Comparison of ENCODE assay signal across 20 cellular contexts in the genomic region with DNA sequence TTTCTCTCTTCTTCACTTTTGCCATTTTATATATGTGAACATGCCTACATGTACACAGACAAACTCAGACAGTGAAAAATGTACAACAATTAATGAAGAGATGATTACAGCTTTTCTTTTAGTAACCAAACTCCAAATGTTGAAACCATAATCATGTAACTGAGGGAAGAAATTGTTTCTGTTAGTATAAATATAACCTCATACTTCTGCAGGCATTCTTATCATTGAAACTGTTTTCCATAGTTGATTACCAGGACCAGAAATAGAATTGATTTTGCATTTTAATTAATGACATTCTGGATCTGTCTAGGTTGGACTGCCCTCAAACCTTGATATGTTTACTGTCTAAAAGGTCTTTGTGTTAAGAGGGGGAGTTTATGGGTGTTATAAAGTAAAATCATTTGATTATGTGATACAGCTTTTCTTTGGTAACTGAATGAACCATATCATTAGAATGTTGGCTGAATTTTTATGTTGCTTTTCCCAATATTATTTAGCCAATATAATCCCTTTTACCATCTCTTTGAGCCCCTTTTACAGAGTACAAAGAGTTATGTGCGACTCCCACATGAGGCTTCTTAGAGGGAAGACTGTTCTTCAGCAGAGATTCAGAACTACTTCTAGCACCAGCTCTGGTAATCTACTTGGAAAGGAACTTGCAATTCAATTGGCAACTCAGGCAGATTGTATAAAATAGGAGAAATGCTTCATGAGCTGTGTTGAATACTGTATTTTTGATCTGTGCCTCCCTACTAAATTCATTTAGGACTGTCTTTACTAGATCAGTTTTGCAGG. TPM values are rescaled to one million over a fixed set of nuclear protein-coding genes. Genes with fewer than 3 reads are reported as not detected.
DNase-seq lines count a peak whose midpoint lies in the region; ATAC-seq and TF ChIP-seq lines count a peak whose summit lies in the region.
"Had no signal": no experiment of that assay in that cellular context is flagged by ENCODE, and none has a peak within 500 bp of the region (broad histone marks: within the 10 kb centered on the region; RNA-seq: fewer than 3 reads in every experiment).

No MANE protein-coding gene starts in this region.

- no peak overlapping the region for H4K8ac ChIP-seq in trophoblast cell (ENCODE audit: low read depth, low read length)

- POLR2A ChIA-PET in A673 (lab: Charles Lee; ENCODE audit: low non-redundant PET) = no interaction called here

- peaks cover 18% of the 10 kb centered on the region for H3K79me1 ChIP-seq in trophoblast cell (ENCODE audit: low read length)

- H3K4ac ChIP-seq in trophoblast cell (ENCODE audit: low read depth, low read length) = no peak overlapping the region

- H3K9me3 Mint-ChIP-seq in brain = peaks cover 0 to 5% (median 0%) of the 10 kb centered on the region in 5 experiments
- no peaks in the 10 kb centered on the region for H3K9me3 Mint-ChIP-seq in activated naive CD4-positive, alpha-beta T cell treated with anti-CD3 and anti-CD28 coated beads, Interleukin-2, amount 10 ng/mL, durations not matched to agents 7 days and 5 days

- intact Hi-C loops in A673 (cut with micrococcal nuclease; ENCODE audit: unreplicated experiment) = no loop called here

- CTCF ChIA-PET in A673 (lab: Charles Lee) = interaction anchor here (0.7 kb wide), 1 partner anchor 123 kb away, joined by 3 read pairs; no protein-coding TSS in a partner anchor
- CTCF ChIA-PET in activated naive CD4-positive, alpha-beta T cell treated with anti-CD3 and anti-CD28 coated beads, Interleukin-2, amount 10 ng/mL, durations not matched to agents 7 days and 5 days (lab: Charles Lee) = no interaction called here

- peaks cover 1% of the 10 kb centered on the region for H3K79me2 ChIP-seq in trophoblast cell (ENCODE audit: control insufficient read depth, insufficient read depth, low read length, poor library complexity)

- H4K91ac ChIP-seq in trophoblast cell (ENCODE audit: low read depth, low read length) = no peak overlapping the region

- H3K14ac ChIP-seq in trophoblast cell (ENCODE audit: low read length) = no peak overlapping the region

- H2AFZ ChIP-seq in trophoblast cell (ENCODE audit: insufficient read depth, low read length, poor library complexity) = no peak overlapping the region

- no peak overlapping the region for H3K4me2 ChIP-seq in trophoblast cell (ENCODE audit: low read length)
- H3K4me2 ChIP-seq: BLaER1 treated with 17β-estradiol and CSF1 and Interleukin-3, amounts not matched to agents 10 nM and 100 nM had no signal

- no peak overlapping the region for H4K12ac ChIP-seq in trophoblast cell (ENCODE audit: low read depth, low read length)

- H3K36me3 ChIP-seq in A673 (ENCODE audit: insufficient read depth, low read length, poor library complexity, severe bottlenecking) (no peaks in the 10 kb centered on the region), trophoblast cell (ENCODE audit: control insufficient read depth in 1 of 2, insufficient read depth in 2 of 2, low read length in 2 of 2) (no peaks in the 10 kb centered on the region)
- H3K36me3 ChIP-seq: BLaER1 treated with 17β-estradiol and CSF1 and Interleukin-3, amounts not matched to agents 10 nM and 100 nM had no signal

- H3K36me3 Mint-ChIP-seq in brain = no peaks in the 10 kb centered on the region
- H3K36me3 Mint-ChIP-seq in activated naive CD4-positive, alpha-beta T cell treated with anti-CD3 and anti-CD28 coated beads, Interleukin-2, amount 10 ng/mL, durations not matched to agents 7 days and 5 days = no peaks in the 10 kb centered on the region
- H3K36me3 Mint-ChIP-seq: CD8-positive, alpha-beta memory T cell had no signal

- TF ChIP-seq CTCF in A673 (conservative IDR thresholded peaks at IDR 0.05; ENCODE audit: low read depth, low read length) (no peak), brain (conservative IDR thresholded peaks at IDR 0.05) (no peak)

- H3K27me3 ChIP-seq in A673 (replicated peaks; ENCODE audit: insufficient read depth, low read depth, low read length, poor library complexity) = no peaks in the 10 kb centered on the region
- H3K27me3 ChIP-seq in layer of hippocampus (ENCODE audit: control insufficient read depth, insufficient read depth, low read length) = no peaks in the 10 kb centered on the region
- no peaks in the 10 kb centered on the region for H3K27me3 ChIP-seq in trophoblast cell (ENCODE audit: insufficient read depth, low read length)

- H3K4me3 Mint-ChIP-seq in brain = peak overlapping the region in 4 of 5 experiments; percentile 48 to 75 (median 62)
- H3K4me3 Mint-ChIP-seq in activated naive CD4-positive, alpha-beta T cell treated with anti-CD3 and anti-CD28 coated beads, Interleukin-2, amount 10 ng/mL, durations not matched to agents 7 days and 5 days = no peak overlapping the region
- H3K4me3 Mint-ChIP-seq: CD8-positive, alpha-beta memory T cell had no signal

- H3K9ac ChIP-seq in trophoblast cell (ENCODE audit: low read length) = no peak overlapping the region
- H3K9ac ChIP-seq: BLaER1 treated with 17β-estradiol and CSF1 and Interleukin-3, amounts not matched to agents 10 nM and 100 nM had no signal

- no CpG with 5 or more reads among the region's 1 CpG for WGBS in trophoblast cell (ENCODE audit: extremely low coverage, insufficient coverage, insufficient read length)

- ATAC-seq in GM19324 (IDR thresholded peaks at IDR 0.05; ENCODE audit: low FRiP score, unreplicated experiment) = no peak
- ATAC-seq: PC-3 had no signal

- no peak for DNase-seq in A673 (ENCODE audit: low spot score)
- no peak for DNase-seq in trophoblast cell
- no peak for DNase-seq in activated naive CD4-positive, alpha-beta T cell treated with anti-CD3 and anti-CD28 coated beads, Interleukin-2, amount 10 ng/mL, durations not matched to agents 7 days and 5 days
- DNase-seq in NCI-H345 (lab: John Stamatoyannopoulos, UW) = no peak
- DNase-seq in NCI-H748 treated with DMSO at 0.1 percent for 48 hours (lab: John Stamatoyannopoulos, UW) = no peak
- DNase-seq: CD8-positive, alpha-beta memory T cell; DMS79 treated with DMSO at 0.1 percent for 48 hours; HCEC 1CT; KBM-7; MV-4-11; NCI-H1417; NCI-H187 treated with DMSO at 0.1 percent for 48 hours; NCI-H446; PC-3 had no signal

- no peak overlapping the region for H2AK5ac ChIP-seq in trophoblast cell (ENCODE audit: low read length)

- no peak overlapping the region for H2BK5ac ChIP-seq in trophoblast cell (ENCODE audit: low read depth, low read length, poor library complexity)

- peaks cover 14% of the 10 kb centered on the region for H3K27me3 Mint-ChIP-seq in brain
- H3K27me3 Mint-ChIP-seq in activated naive CD4-positive, alpha-beta T cell treated with anti-CD3 and anti-CD28 coated beads, Interleukin-2, amount 10 ng/mL, durations not matched to agents 7 days and 5 days = peaks cover 11% of the 10 kb centered on the region

- H2BK120ac ChIP-seq in trophoblast cell (ENCODE audit: insufficient read depth, low read length, poor library complexity) = no peak overlapping the region

- H3K4me1 ChIP-seq in A673 (ENCODE audit: insufficient read depth, low read length, poor library complexity, severe bottlenecking) (peaks cover 45% of the 10 kb centered on the region), trophoblast cell (ENCODE audit: control insufficient read depth in 1 of 2, insufficient read depth in 2 of 2, low read length in 2 of 2) (peaks cover 12 to 18% of the 10 kb centered on the region in 2 experiments)
- H3K4me1 ChIP-seq: BLaER1 treated with 17β-estradiol and CSF1 and Interleukin-3, amounts not matched to agents 10 nM and 100 nM had no signal

- H3K23ac ChIP-seq in trophoblast cell (ENCODE audit: low read length) = no peak overlapping the region

- H2BK12ac ChIP-seq in trophoblast cell (ENCODE audit: low read length) = no peak overlapping the region

- no TSS peak for BruUV-seq in A673 (replicated peaks; lab: Mats Ljungman, UMichigan)

- H3K18ac ChIP-seq in trophoblast cell (ENCODE audit: low read length) = no peak overlapping the region

- H3K9me3 ChIP-seq in A673 (ENCODE audit: low read depth, low read length, poor library complexity, severe bottlenecking) (no peaks in the 10 kb centered on the region), trophoblast cell (ENCODE audit: insufficient read depth, low read depth, low read length) (no peaks in the 10 kb centered on the region)
- H3K9me3 ChIP-seq: BLaER1 treated with 17β-estradiol and CSF1 and Interleukin-3, amounts not matched to agents 10 nM and 100 nM had no signal

- peak overlapping the region; percentile 8 for H3K4me3 ChIP-seq in A673 (ENCODE audit: low read depth, low read length, poor library complexity, severe bottlenecking)
- no peak overlapping the region for H3K4me3 ChIP-seq in trophoblast cell (ENCODE audit: low read depth, low read length)
- H3K4me3 ChIP-seq: BLaER1 treated with 17β-estradiol and CSF1 and Interleukin-3, amounts not matched to agents 10 nM and 100 nM had no signal

- H3K27ac ChIP-seq in A673 (ENCODE audit: low read depth, low read length, poor library complexity, severe bottlenecking) (no peak overlapping the region), layer of hippocampus (ENCODE audit: low read depth, low read length) (peak overlapping the region; percentile 44), trophoblast cell (ENCODE audit: low read depth, low read length) (peak overlapping the region; percentile 72)
- H3K27ac ChIP-seq: BLaER1 treated with 17β-estradiol and CSF1 and Interleukin-3, amounts not matched to agents 10 nM and 100 nM; RWPE1 had no signal

- peaks cover 62% of the 10 kb centered on the region for H3K4me1 Mint-ChIP-seq in brain
- H3K4me1 Mint-ChIP-seq in activated naive CD4-positive, alpha-beta T cell treated with anti-CD3 and anti-CD28 coated beads, Interleukin-2, amount 10 ng/mL, durations not matched to agents 7 days and 5 days = no peaks in the 10 kb centered on the region
- H3K4me1 Mint-ChIP-seq: CD8-positive, alpha-beta memory T cell had no signal

- peak overlapping the region in 1 of 5 experiments; percentile 82 for H3K27ac Mint-ChIP-seq in brain
- no peak overlapping the region for H3K27ac Mint-ChIP-seq in activated naive CD4-positive, alpha-beta T cell treated with anti-CD3 and anti-CD28 coated beads, Interleukin-2, amount 10 ng/mL, durations not matched to agents 7 days and 5 days
- H3K27ac Mint-ChIP-seq: CD8-positive, alpha-beta memory T cell had no signal

RNA-seq across cellular contexts. Expression of a gene that starts 3.4 kb away (rescaled TPM):
- 6.2 and 9.3 TPM in 2 replicates for total RNA-seq in A673 (2021)
- polyA plus RNA-seq in brain (ENCODE audit: insufficient read depth, low read depth, low replicate concordance) = 9.0 TPM
- polyA plus RNA-seq in trophoblast cell (2013) = 12.2 and 12.4 TPM in 2 replicates
- total RNA-seq: CD8-positive, alpha-beta memory T cell; G401; PC-3 had no signal
- polyA plus RNA-seq: CD8-positive, alpha-beta memory T cell had no signal
